Comparison of ENCODE assay signal across 8 cellular contexts in the genomic region with DNA sequence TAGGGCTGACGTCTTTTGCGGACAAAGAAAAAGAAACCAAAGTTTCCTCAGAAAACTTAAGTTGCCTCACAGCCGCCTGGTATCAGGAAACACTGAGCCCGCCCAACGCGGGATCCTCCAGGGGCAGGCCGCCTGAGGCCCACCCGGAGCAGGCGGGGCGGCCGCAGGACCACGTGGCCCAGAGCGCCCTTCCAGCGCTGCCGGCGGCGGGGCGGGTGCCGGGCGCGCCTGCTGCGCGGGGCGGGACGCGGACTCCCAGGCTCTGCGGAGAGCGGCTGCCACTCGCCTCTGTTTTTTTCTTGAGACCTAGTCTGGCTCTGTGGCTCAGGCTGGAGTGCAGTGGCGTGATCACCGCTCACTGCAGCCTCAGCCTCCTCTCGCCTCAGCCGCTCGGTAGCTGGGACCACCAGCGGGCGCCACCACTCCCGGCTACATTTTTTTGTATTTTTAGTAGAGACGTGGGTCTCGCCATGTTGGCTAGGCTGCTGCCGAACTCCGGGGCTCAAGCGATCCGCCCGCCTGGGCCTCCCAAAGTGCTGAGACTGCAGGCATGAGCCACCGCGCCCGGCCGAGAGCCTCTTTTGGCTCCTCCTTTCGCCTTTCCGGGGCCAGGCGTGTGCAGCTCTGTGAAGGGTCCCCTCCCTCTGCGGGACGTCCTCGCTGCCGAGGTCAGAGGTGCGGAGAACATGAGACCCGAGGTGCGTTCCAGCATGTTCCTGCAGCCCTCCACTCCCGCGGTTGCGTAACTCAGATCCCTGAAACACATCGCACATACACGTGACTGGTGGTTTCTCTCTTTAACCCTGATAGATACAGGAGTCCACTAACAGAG.
DNase-seq lines count a peak whose midpoint lies in the region; TF ChIP-seq lines count a peak whose summit lies in the region.

No MANE protein-coding gene starts in this region.

- in situ Hi-C loops in brain microvascular endothelial cell (cut with HindIII; ENCODE audit: low pct_ligation_motif_present, low sequenced_read_pairs): no loop called here

- H3K9me3 ChIP-seq in HEK293 (ENCODE audit: control insufficient read depth, insufficient read depth, low read depth, low read length): no peaks in the 10 kb centered on the region
- no peaks in the 10 kb centered on the region for H3K9me3 ChIP-seq in iPS-15b (ENCODE audit: control insufficient read depth, insufficient read depth, low read length)

- H3K27ac ChIP-seq in HEK293 (ENCODE audit: extremely low read depth, low read depth, low read length): peak overlapping the region; percentile 90
- peak overlapping the region; percentile 85 for H3K27ac ChIP-seq in brain microvascular endothelial cell

- H3K9ac ChIP-seq in iPS-15b (ENCODE audit: low read depth, low read length): peak overlapping the region; percentile 56

- no peaks in the 10 kb centered on the region for H3K4me1 ChIP-seq in HEK293 (ENCODE audit: control insufficient read depth, insufficient read depth, low read length)
- H3K4me1 ChIP-seq in iPS-15b (ENCODE audit: control insufficient read depth, insufficient read depth, low read length): no peaks in the 10 kb centered on the region

- CTCF ChIA-PET in HEK293 (lab: Yijun Ruan, JAX): interaction anchor here (1.0 kb wide), 1 partner anchor 9 kb away, joined by 5 read pairs; no protein-coding TSS in a partner anchor

- peak; percentile 95 for DNase-seq in MV-4-11 (lab: John Stamatoyannopoulos, UW)
- DNase-seq in UCSD-AML1 (lab: John Stamatoyannopoulos, UW; ENCODE audit: unreplicated experiment): peak; percentile 90
- peak; percentile 63 for DNase-seq in brain microvascular endothelial cell
- DNase-seq in skeletal muscle cell (ENCODE audit: low read depth): peak; percentile 75
- DNase-seq in 8988T: no peak

- H3K36me3 ChIP-seq in HEK293 (ENCODE audit: control insufficient read depth in 2 of 2, insufficient read depth in 1 of 2, low read length in 2 of 2) (no peaks in the 10 kb centered on the region), brain microvascular endothelial cell (replicated peaks) (no peaks in the 10 kb centered on the region), iPS-15b (ENCODE audit: control insufficient read depth, insufficient read depth, low read length) (no peaks in the 10 kb centered on the region)

- H3K4me3 ChIP-seq in HEK293 (ENCODE audit: low read depth, low read length) (peak overlapping the region; percentile 49), brain microvascular endothelial cell (ENCODE audit: low read depth, low read length) (peak overlapping the region; percentile 61), iPS-15b (ENCODE audit: low read depth, low read length) (peak overlapping the region; percentile 50), skeletal muscle cell (ENCODE audit: low read depth, low read length) (peak overlapping the region; percentile 54)

- peak; percentile 27 for TF ChIP-seq CTCF in GM12873 (IDR thresholded peaks at IDR 0.05; ENCODE audit: insufficient read depth, low read depth, low read length, missing control alignments)
- TF ChIP-seq CTCF in HEK293 (tag by site-specific recombination; IDR thresholded peaks at IDR 0.05): peak; percentile 81
- peak; percentile 50 for TF ChIP-seq CTCF in brain microvascular endothelial cell (IDR thresholded peaks at IDR 0.05; ENCODE audit: low read depth, low read length, missing control alignments)

- POLR2A ChIA-PET in HEK293 (lab: Yijun Ruan, JAX): interaction anchor here (0.6 to 2.4 kb wide), 6 partner anchors 11 to 22 kb away, joined by 3 to 11 read pairs (median 4); a partner anchor contains a TSS

- H3K27me3 ChIP-seq in brain microvascular endothelial cell (replicated peaks) (no peaks in the 10 kb centered on the region), iPS-15b (ENCODE audit: control insufficient read depth, insufficient read depth, low read length) (peaks cover 9% of the 10 kb centered on the region)

TF ChIP-seq in HEK293, 187 proteins besides CTCF, POLR2A, EP300 and RAD21 (continues in another document):
- peak; percentile 93 for TF ChIP-seq ZNF335 (tag by site-specific recombination; conservative IDR thresholded peaks at IDR 0.05)
- TF ChIP-seq ZNF560 (tag by site-specific recombination; IDR thresholded peaks at IDR 0.05; ENCODE audit: borderline replicate concordance): no peak
- no peak for TF ChIP-seq MYNN (tag by site-specific recombination; IDR thresholded peaks at IDR 0.05; ENCODE audit: borderline replicate concordance)
- no peak for TF ChIP-seq ZNF138 (tag by site-specific recombination; IDR thresholded peaks at IDR 0.05; ENCODE audit: borderline replicate concordance)
- TF ChIP-seq ZNF677 (tag by site-specific recombination; IDR thresholded peaks at IDR 0.05): no peak
- no peak for TF ChIP-seq ZBTB1 (tag by site-specific recombination; IDR thresholded peaks at IDR 0.05)
- TF ChIP-seq HOXD13 (CRISPR knock-in tag; IDR thresholded peaks at IDR 0.05; ENCODE audit: borderline replicate concordance): 0 out of 2 replicates have a peak, but pooled peaks have one; percentile 14
- TF ChIP-seq ZNF701 (tag by site-specific recombination; IDR thresholded peaks at IDR 0.05): no peak
- peak; percentile 78 for TF ChIP-seq ZNF629 (tag by site-specific recombination; IDR thresholded peaks at IDR 0.05)
- TF ChIP-seq, protein P1, sequence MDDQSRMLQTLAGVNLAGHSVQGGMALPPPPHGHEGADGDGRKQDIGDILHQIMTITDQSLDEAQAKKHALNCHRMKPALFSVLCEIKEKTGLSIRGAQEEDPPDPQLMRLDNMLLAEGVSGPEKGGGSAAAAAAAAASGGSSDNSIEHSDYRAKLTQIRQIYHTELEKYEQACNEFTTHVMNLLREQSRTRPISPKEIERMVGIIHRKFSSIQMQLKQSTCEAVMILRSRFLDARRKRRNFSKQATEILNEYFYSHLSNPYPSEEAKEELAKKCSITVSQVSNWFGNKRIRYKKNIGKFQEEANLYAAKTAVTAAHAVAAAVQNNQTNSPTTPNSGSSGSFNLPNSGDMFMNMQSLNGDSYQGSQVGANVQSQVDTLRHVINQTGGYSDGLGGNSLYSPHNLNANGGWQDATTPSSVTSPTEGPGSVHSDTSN (CRISPR knock-in tag; IDR thresholded peaks at IDR 0.05): no peak
- no peak for TF ChIP-seq ZNF544 (tag by site-specific recombination; IDR thresholded peaks at IDR 0.05)
- no peak for TF ChIP-seq ZNF311 (tag by site-specific recombination; IDR thresholded peaks at IDR 0.05; ENCODE audit: borderline replicate concordance)
- peak; percentile 64; the same call in 1 of the 2 replicates for TF ChIP-seq KLF10 (tag by site-specific recombination; IDR thresholded peaks at IDR 0.05)
- TF ChIP-seq ZFP37 (tag by site-specific recombination; IDR thresholded peaks at IDR 0.05): peak; percentile 88
- TF ChIP-seq ZNF157 (tag by site-specific recombination; IDR thresholded peaks at IDR 0.05): no peak
- peak; percentile 72 for TF ChIP-seq ZNF324 (tag by site-specific recombination; IDR thresholded peaks at IDR 0.05)
- TF ChIP-seq ZNF341 (tag by site-specific recombination; IDR thresholded peaks at IDR 0.05; ENCODE audit: low read depth): peak; percentile 92
- peak; percentile 75 for TF ChIP-seq ZEB2 (tag by site-specific recombination; IDR thresholded peaks at IDR 0.05)
- TF ChIP-seq ZNF292 (tag by site-specific recombination; IDR thresholded peaks at IDR 0.05; ENCODE audit: borderline replicate concordance, low read depth): no peak
- TF ChIP-seq ZNF664 (tag by site-specific recombination; IDR thresholded peaks at IDR 0.05): no peak
- TF ChIP-seq ZFP69B (tag by site-specific recombination; IDR thresholded peaks at IDR 0.05): peak; percentile 68
- no peak for TF ChIP-seq ZNF558 (tag by site-specific recombination; IDR thresholded peaks at IDR 0.05)
- TF ChIP-seq ZNF114 (tag by site-specific recombination; IDR thresholded peaks at IDR 0.05): no peak
- TF ChIP-seq, protein P2, sequence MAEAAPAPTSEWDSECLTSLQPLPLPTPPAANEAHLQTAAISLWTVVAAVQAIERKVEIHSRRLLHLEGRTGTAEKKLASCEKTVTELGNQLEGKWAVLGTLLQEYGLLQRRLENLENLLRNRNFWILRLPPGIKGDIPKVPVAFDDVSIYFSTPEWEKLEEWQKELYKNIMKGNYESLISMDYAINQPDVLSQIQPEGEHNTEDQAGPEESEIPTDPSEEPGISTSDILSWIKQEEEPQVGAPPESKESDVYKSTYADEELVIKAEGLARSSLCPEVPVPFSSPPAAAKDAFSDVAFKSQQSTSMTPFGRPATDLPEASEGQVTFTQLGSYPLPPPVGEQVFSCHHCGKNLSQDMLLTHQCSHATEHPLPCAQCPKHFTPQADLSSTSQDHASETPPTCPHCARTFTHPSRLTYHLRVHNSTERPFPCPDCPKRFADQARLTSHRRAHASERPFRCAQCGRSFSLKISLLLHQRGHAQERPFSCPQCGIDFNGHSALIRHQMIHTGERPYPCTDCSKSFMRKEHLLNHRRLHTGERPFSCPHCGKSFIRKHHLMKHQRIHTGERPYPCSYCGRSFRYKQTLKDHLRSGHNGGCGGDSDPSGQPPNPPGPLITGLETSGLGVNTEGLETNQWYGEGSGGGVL (tag by site-specific recombination; IDR thresholded peaks at IDR 0.05): 0 out of 2 replicates have a peak, but pooled peaks have one; percentile 16
- TF ChIP-seq ZNF501 (tag by site-specific recombination; IDR thresholded peaks at IDR 0.05): peak; percentile 91
- TF ChIP-seq ZNF2 (tag by site-specific recombination; IDR thresholded peaks at IDR 0.05): peak; percentile 96

Comparison
In these comparisons a context has a peak if more than half of its experiments do, and no peak if none do; other contexts are left out.
1. CTCF ChIP-seq: peak in every context shown above with its lines; median percentile 81 in HEK293; 50 in brain microvascular endothelial cell; 27 in GM12873.